8 cellular contexts compared by ENCODE assay signal in genomic region chr13:20702945-20703784, GRCh38. TPM values are rescaled to one million over a fixed set of nuclear protein-coding genes. Genes with fewer than 3 reads are reported as not detected.
DNase-seq lines count a peak whose midpoint lies in the region; ATAC-seq and TF ChIP-seq lines count a peak whose summit lies in the region.

TSS of gene IL17D (plus strand) at chr13:20703699. CDS start at chr13:20704002, 303 bp downstream.

- ATAC-seq in HG02588 (IDR thresholded peaks at IDR 0.05; ENCODE audit: unreplicated experiment) (peak; percentile 33), heart right ventricle (peak; percentile 18 to 45 (median 32))

- no peak for TF ChIP-seq POLR2A in prostate gland (IDR thresholded peaks at IDR 0.05)

- peaks cover 0 to 38% (median 14%) of the 10 kb centered on the region in 7 donors for H3K27me3 ChIP-seq in heart right ventricle
- no peaks in the 10 kb centered on the region for H3K27me3 ChIP-seq in prostate gland (replicated peaks; ENCODE audit: insufficient read depth)

- 0 to 1% methylated on average over 77 to 95 of the region's 95 CpGs for WGBS in heart right ventricle, 2 donors
- WGBS in prostate gland, result under 1% methylated on average over 90 of the region's 95 CpGs

- intact Hi-C loops in heart right ventricle (cut with DNase I) (loop anchor here in 4 of 10 donors (5.0 to 10.0 kb wide), 2 partner anchors 206 to 208 kb away; no protein-coding TSS in a partner anchor), prostate gland (cut with DNase I) (no loop called here)

- H3K4me1 ChIP-seq in heart right ventricle (peaks cover 0 to 20% (median 12%) of the 10 kb centered on the region in 9 donors), prostate gland (replicated peaks) (no peaks in the 10 kb centered on the region)

- TF ChIP-seq CTCF in heart right ventricle (IDR thresholded peaks at IDR 0.05) (no peak), prostate gland (IDR thresholded peaks at IDR 0.05) (no peak)

- H3K27ac ChIP-seq in heart right ventricle (peak within 1 kb of the TSS in 5 of 10 donors; percentile 25 to 67 (median 53)), prostate gland (peak within 1 kb of the TSS in 1 of 2 donors; percentile 23)

- no peaks in the 10 kb centered on the region for H3K9me3 ChIP-seq in heart right ventricle
- H3K9me3 ChIP-seq in prostate gland, result no peaks in the 10 kb centered on the region

- no peaks in the 10 kb centered on the region for H3K36me3 ChIP-seq in heart right ventricle
- H3K36me3 ChIP-seq in prostate gland, result no peaks in the 10 kb centered on the region

- DNase-seq in NCI-H146 (lab: John Stamatoyannopoulos, UW) (peak; percentile 41), NCI-H146 treated with DMSO at 0.1 percent for 48 hours (lab: John Stamatoyannopoulos, UW; ENCODE audit: unreplicated experiment) (no peak), NCI-H748 treated with DMSO at 0.1 percent for 48 hours (lab: John Stamatoyannopoulos, UW) (peak; percentile 66), heart right ventricle (no peak), prostate gland (ENCODE audit: low spot score) (no peak), mesenteric fat pad (ENCODE audit: low spot score) (no peak)
- peak; percentile 37 for DNase-seq in activated naive CD4-positive, alpha-beta T cell treated with Interleukin-2 at 50 U/mL for 16 hours

- H3K4me3 ChIP-seq in heart right ventricle (peak within 1 kb of the TSS; percentile 48 to 81 (median 70)), prostate gland (peak within 1 kb of the TSS; percentile 44 to 57)

RNA-seq across cellular contexts. Expression of gene IL17D, which starts in this region (rescaled TPM):
- total RNA-seq in heart right ventricle (1 to 10 TPM in 5 of 10 donors, under 1 TPM in 5; 0.30 to 2.2 (median 1.0) TPM), prostate gland (1 to 10 TPM; 1.5 to 3.7 TPM), mesenteric fat pad (2.2 TPM)
- under 1 TPM; 0.51 to 0.72 TPM for polyA plus RNA-seq in heart right ventricle

Comparison
In these comparisons a context has a peak if more than half of its experiments do, and no peak if none do; other contexts are left out.
1. DNase-seq: peak in NCI-H146 (single experiment), NCI-H748 treated with DMSO at 0.1 percent for 48 hours (single experiment) and activated naive CD4-positive, alpha-beta T cell treated with Interleukin-2 at 50 U/mL for 16 hours (single experiment); none in NCI-H146 treated with DMSO at 0.1 percent for 48 hours (single experiment), heart right ventricle (0 of 2), prostate gland (single experiment) and mesenteric fat pad (single experiment).